2 cellular contexts compared by ENCODE assay signal in genomic region chr12:988616-989015, GRCh38.
TF ChIP-seq lines count a peak whose summit lies in the region.

No MANE protein-coding gene starts in this region.

TF ChIP-seq in HEK293, 187 proteins besides CTCF, POLR2A, EP300 and RAD21:
- TF ChIP-seq ZFP37 (tag by site-specific recombination; IDR thresholded peaks at IDR 0.05), result no peak
- no peak for TF ChIP-seq ZNF670 (tag by site-specific recombination; IDR thresholded peaks at IDR 0.05; ENCODE audit: low read depth)
- 0 out of 2 replicates have a peak, but pooled peaks have one; percentile 20 for TF ChIP-seq ZNF501 (tag by site-specific recombination; IDR thresholded peaks at IDR 0.05)
- TF ChIP-seq PRDM1 (tag by site-specific recombination; IDR thresholded peaks at IDR 0.05), result peak; percentile 64
TF ChIP-seq in HEK293: peak in this region for 2.

TF ChIP-seq in K562, 482 proteins besides CTCF, POLR2A, EP300 and RAD21:
- no peak for TF ChIP-seq RBM25 (IDR thresholded peaks at IDR 0.05; ENCODE audit: low read depth, low read length, severe bottlenecking)
- no peak for TF ChIP-seq CXXC5 (CRISPR knock-in tag; IDR thresholded peaks at IDR 0.05)
- TF ChIP-seq KLF10 (CRISPR knock-in tag; IDR thresholded peaks at IDR 0.05), result no peak
